9 cellular contexts compared by ENCODE assay signal in genomic region chr10:50421026-50421719, GRCh38.
A peak's percentile ranks its signal among the peaks of the same experiment; 100 is the strongest.
DNase-seq lines count a peak whose midpoint lies in the region; ATAC-seq, FAIRE-seq and TF ChIP-seq lines count a peak whose summit lies in the region.
"Had no signal": no experiment of that assay in that cellular context is flagged by ENCODE, and none has a peak within 500 bp of the region (broad histone marks: within the 10 kb centered on the region; RNA-seq: fewer than 3 reads in every experiment).

No MANE protein-coding gene starts in this region.

- H3K36me3 Mint-ChIP-seq in activated T-cell treated with anti-CD3 and anti-CD28 coated beads, Interleukin-2, amount 50 U/mL, for 24 hours (ENCODE audit: low read depth) = peaks cover 10% of the 10 kb centered on the region

- H4K20me1 ChIP-seq in DND-41 (ENCODE audit: insufficient read depth, low read length) = no peaks in the 10 kb centered on the region
- no peaks in the 10 kb centered on the region for H4K20me1 ChIP-seq in fibroblast of lung (ENCODE audit: control insufficient read depth, extremely low read depth, insufficient read depth, low read length)

- TF ChIP-seq POLR2A in ovary (IDR thresholded peaks at IDR 0.05) = no peak

- no peak overlapping the region for H3K4me3 Mint-ChIP-seq in activated T-cell treated with anti-CD3 and anti-CD28 coated beads, Interleukin-2, amount 50 U/mL, for 24 hours

- H3K4me3 ChIP-seq in DND-41 (ENCODE audit: low read depth in 1 of 2, low read length in 2 of 2) (no peak overlapping the region), fibroblast of lung (replicated peaks in 1 of 4; ENCODE audit: control extremely low read depth in 1 of 4, insufficient read depth in 1 of 4, low read depth in 3 of 4, low read length in 4 of 4) (no peak overlapping the region), neutrophil (ENCODE audit: low read depth in 1 of 2, low read length in 1 of 2) (no peak overlapping the region), ovary (no peak overlapping the region)

- H3K36me3 ChIP-seq in DND-41 (ENCODE audit: insufficient read depth, low read length) (no peaks in the 10 kb centered on the region), fibroblast of lung (ENCODE audit: control insufficient read depth, insufficient read depth, low read length) (no peaks in the 10 kb centered on the region), neutrophil (no peaks in the 10 kb centered on the region), ovary (no peaks in the 10 kb centered on the region)

- peaks cover 3% of the 10 kb centered on the region for H3K9me3 Mint-ChIP-seq in activated T-cell treated with anti-CD3 and anti-CD28 coated beads, Interleukin-2, amount 50 U/mL, for 24 hours

- peak; percentile 89 for FAIRE-seq in GM19239 (lab: Jason Lieb, UNC)

- TF ChIP-seq EP300 in ovary (IDR thresholded peaks at IDR 0.05) = no peak

- no peak overlapping the region for H3K4me2 ChIP-seq in DND-41 (ENCODE audit: insufficient read depth, low read length)
- H3K4me2 ChIP-seq in fibroblast of lung (ENCODE audit: extremely low read depth, insufficient read depth, low read length) = no peak overlapping the region

- DNase-seq in DND-41 (peak; percentile 9), GM19239 (ENCODE audit: insufficient read length, low spot score) (peak; percentile 36), UCSD-AML1 (lab: John Stamatoyannopoulos, UW; ENCODE audit: unreplicated experiment) (peak; percentile 34), fibroblast of lung (ENCODE audit: low read depth in 2 of 2) (peak; percentile 20 to 38), ovary (no peak)
- no peak for DNase-seq in activated T-cell treated with anti-CD3 and anti-CD28 coated beads, Interleukin-2, amount 50 U/mL, for 24 hours

- ATAC-seq in DND-41 (ENCODE audit: insufficient read depth, low read depth) (no peak), HG03565 (IDR thresholded peaks at IDR 0.05; ENCODE audit: unreplicated experiment) (peak; percentile 37)
- ATAC-seq: right cardiac atrium had no signal

- H3K9me3 ChIP-seq in DND-41 (ENCODE audit: insufficient read depth, low read length, severe bottlenecking) = no peaks in the 10 kb centered on the region
- no peaks in the 10 kb centered on the region for H3K9me3 ChIP-seq in fibroblast of lung (ENCODE audit: control insufficient read depth, insufficient read depth, low read depth, low read length)
- no peaks in the 10 kb centered on the region for H3K9me3 ChIP-seq in neutrophil
- no peaks in the 10 kb centered on the region for H3K9me3 ChIP-seq in ovary

- TF ChIP-seq CTCF in DND-41 (IDR thresholded peaks at IDR 0.05; ENCODE audit: borderline replicate concordance, extremely low read depth, low read length, poor library complexity, severe bottlenecking) = peak; percentile 56
- peak; percentile 59 to 71 for TF ChIP-seq CTCF in fibroblast of lung (conservative IDR thresholded peaks at IDR 0.05 in 1 of 2, IDR thresholded peaks at IDR 0.05 in 1 of 2; ENCODE audit: low read depth in 1 of 2, low read length in 2 of 2)
- TF ChIP-seq CTCF in neutrophil (IDR thresholded peaks at IDR 0.05) = peak; percentile 11
- TF ChIP-seq CTCF in ovary (IDR thresholded peaks at IDR 0.05) = no peak

- H3K4me1 ChIP-seq in DND-41 (ENCODE audit: insufficient read depth, low read length) (no peaks in the 10 kb centered on the region), fibroblast of lung (ENCODE audit: control insufficient read depth, extremely low read depth, insufficient read depth, low read length) (peaks cover 8% of the 10 kb centered on the region), neutrophil (ENCODE audit: control insufficient read depth in 1 of 2, insufficient read depth in 1 of 2, low read depth in 1 of 2, low read length in 1 of 2) (peaks cover 21 to 22% of the 10 kb centered on the region in 2 experiments), ovary (ENCODE audit: insufficient read depth) (peaks cover 5% of the 10 kb centered on the region)

- no peak overlapping the region for H3K27ac ChIP-seq in DND-41 (ENCODE audit: low read length)
- H3K27ac ChIP-seq in fibroblast of lung (ENCODE audit: insufficient read depth, low read length) = no peak overlapping the region
- no peak overlapping the region for H3K27ac ChIP-seq in neutrophil
- H3K27ac ChIP-seq in ovary = no peak overlapping the region

- H3K27me3 Mint-ChIP-seq in activated T-cell treated with anti-CD3 and anti-CD28 coated beads, Interleukin-2, amount 50 U/mL, for 24 hours = no peaks in the 10 kb centered on the region

- H3K27ac Mint-ChIP-seq in activated T-cell treated with anti-CD3 and anti-CD28 coated beads, Interleukin-2, amount 50 U/mL, for 24 hours = no peak overlapping the region

- H3K27me3 ChIP-seq in DND-41 (ENCODE audit: insufficient read depth, low read length, poor library complexity) (no peaks in the 10 kb centered on the region), fibroblast of lung (ENCODE audit: control insufficient read depth, insufficient read depth, low read length) (no peaks in the 10 kb centered on the region), neutrophil (peaks cover 56% of the 10 kb centered on the region), ovary (no peaks in the 10 kb centered on the region)

- H2AFZ ChIP-seq in DND-41 (ENCODE audit: low read depth, low read length) (no peak overlapping the region), fibroblast of lung (ENCODE audit: low read length) (no peak overlapping the region)

- WGBS in ovary, 3 donors = 87 to 91% (median 90%) methylated on average over 6 of the region's 6 CpGs

- intact Hi-C loops in ovary (cut with DNase I) = no loop called here

- peaks cover 47% of the 10 kb centered on the region for H3K4me1 Mint-ChIP-seq in activated T-cell treated with anti-CD3 and anti-CD28 coated beads, Interleukin-2, amount 50 U/mL, for 24 hours (ENCODE audit: low read depth)

- H3K9ac ChIP-seq in DND-41 (ENCODE audit: low read depth, low read length) = no peak overlapping the region
- H3K9ac ChIP-seq in fibroblast of lung (ENCODE audit: insufficient read depth, low read length) = no peak overlapping the region

- H3K79me2 ChIP-seq in DND-41 (ENCODE audit: insufficient read depth, low read length) (no peaks in the 10 kb centered on the region), fibroblast of lung (ENCODE audit: control insufficient read depth, insufficient read depth, low read length) (peaks cover 17% of the 10 kb centered on the region)

Comparison
In these comparisons a context has a peak if more than half of its experiments do, and no peak if none do; other contexts are left out.
1. DNase-seq: peak in DND-41 (single experiment), GM19239 (single experiment), UCSD-AML1 (single experiment) and fibroblast of lung (2 of 2); none in ovary (0 of 5) and activated T-cell treated with anti-CD3 and anti-CD28 coated beads, Interleukin-2, amount 50 U/mL, for 24 hours (single experiment).
2. CTCF ChIP-seq: peak in DND-41 (single experiment), fibroblast of lung (2 of 2) and neutrophil (single experiment); none in ovary (0 of 3).